23 cellular contexts compared by ENCODE assay signal in genomic region chr14:105146181-105146975, GRCh38. TPM values are rescaled to one million over a fixed set of nuclear protein-coding genes. Genes with fewer than 3 reads are reported as not detected.
DNase-seq lines count a peak whose midpoint lies in the region; ATAC-seq, FAIRE-seq and TF ChIP-seq lines count a peak whose summit lies in the region.
"Had no signal": no experiment of that assay in that cellular context is flagged by ENCODE, and none has a peak within 500 bp of the region (broad histone marks: within the 10 kb centered on the region; RNA-seq: fewer than 3 reads in every experiment).

No MANE protein-coding gene starts in this region.

- H3K27ac Mint-ChIP-seq in natural killer cell treated with Interleukin-12 subunit alpha and Interleukin-12 subunit beta and Interleukin-15 and Interleukin-18, amount 100 ng/mL, for 72 hours, result no peak overlapping the region
- no peak overlapping the region for H3K27ac Mint-ChIP-seq in natural killer cell
- H3K27ac Mint-ChIP-seq: activated CD4-positive, alpha-beta T cell treated with anti-CD3 and anti-CD28 coated beads, Interleukin-2, amount 10 ng/mL, durations not matched to agents 24 days and 14 days; activated naive CD4-positive, alpha-beta T cell treated with anti-CD3 and anti-CD28 coated beads, Interleukin-2, amount 50 U/mL, for 24 hours; CD4-positive, CD25-positive, alpha-beta regulatory T cell; stimulated activated naive CD8-positive, alpha-beta T cell treated with anti-CD3 and anti-CD28 coated beads, Interleukin-15, Interleukin-2, amounts not matched to agents 100 ng/mL and 50 ng/mL, for 24 hours had no signal

- H3K27me3 ChIP-seq in RWPE2 (ENCODE audit: insufficient read depth, poor library complexity, severe bottlenecking) (no peaks in the 10 kb centered on the region), upper lobe of right lung (no peaks in the 10 kb centered on the region)
- H3K27me3 ChIP-seq: SJCRH30 had no signal

- H3K9me3 ChIP-seq in RWPE2 (ENCODE audit: severe bottlenecking) (no peaks in the 10 kb centered on the region), kidney (ENCODE audit: control insufficient read depth in 1 of 2, low read length in 2 of 2) (no peaks in the 10 kb centered on the region), upper lobe of right lung (no peaks in the 10 kb centered on the region)
- H3K9me3 ChIP-seq: SJCRH30 had no signal

- H3K36me3 ChIP-seq in RWPE2 (ENCODE audit: low read depth) (peaks cover 33% of the 10 kb centered on the region), kidney (ENCODE audit: control insufficient read depth in 1 of 2, insufficient read depth in 2 of 2, low read length in 2 of 2) (no peaks in the 10 kb centered on the region), upper lobe of right lung (no peaks in the 10 kb centered on the region)

- intact Hi-C loops in natural killer cell (cut with micrococcal nuclease) (no loop called here), kidney (cut with DNase I) (no loop called here), upper lobe of right lung (cut with DNase I) (no loop called here)

- TF ChIP-seq CTCF in natural killer cell (IDR thresholded peaks at IDR 0.05) (no peak), RWPE2 (IDR thresholded peaks at IDR 0.05; ENCODE audit: poor library complexity, severe bottlenecking) (no peak), kidney (IDR thresholded peaks at IDR 0.05; ENCODE audit: borderline replicate concordance, extremely low read depth, insufficient read depth) (no peak), upper lobe of right lung (IDR thresholded peaks at IDR 0.05) (no peak)

- no peaks in the 10 kb centered on the region for H3K9me3 Mint-ChIP-seq in natural killer cell treated with Interleukin-12 subunit alpha and Interleukin-12 subunit beta and Interleukin-15 and Interleukin-18, amount 100 ng/mL, for 72 hours
- no peaks in the 10 kb centered on the region for H3K9me3 Mint-ChIP-seq in natural killer cell
- H3K9me3 Mint-ChIP-seq: activated naive CD4-positive, alpha-beta T cell treated with anti-CD3 and anti-CD28 coated beads, Interleukin-2, amount 50 U/mL, for 24 hours; stimulated activated naive CD8-positive, alpha-beta T cell treated with anti-CD3 and anti-CD28 coated beads, Interleukin-15, Interleukin-2, amounts not matched to agents 100 ng/mL and 50 ng/mL, for 24 hours had no signal

- H3K27ac ChIP-seq in RWPE2 (ENCODE audit: poor library complexity, severe bottlenecking), result no peak overlapping the region
- H3K27ac ChIP-seq in kidney (ENCODE audit: low read depth in 2 of 2, low read length in 2 of 2), result no peak overlapping the region
- no peak overlapping the region for H3K27ac ChIP-seq in upper lobe of right lung
- H3K27ac ChIP-seq: SJCRH30 had no signal

- no peaks in the 10 kb centered on the region for H3K27me3 Mint-ChIP-seq in natural killer cell treated with Interleukin-12 subunit alpha and Interleukin-12 subunit beta and Interleukin-15 and Interleukin-18, amount 100 ng/mL, for 72 hours
- no peaks in the 10 kb centered on the region for H3K27me3 Mint-ChIP-seq in natural killer cell (ENCODE audit: low read depth in 2 of 2)
- H3K27me3 Mint-ChIP-seq: activated CD4-positive, alpha-beta T cell treated with anti-CD3 and anti-CD28 coated beads, Interleukin-2, amount 10 ng/mL, durations not matched to agents 24 days and 14 days; activated naive CD4-positive, alpha-beta T cell treated with anti-CD3 and anti-CD28 coated beads, Interleukin-2, amount 50 U/mL, for 24 hours; CD4-positive, CD25-positive, alpha-beta regulatory T cell; stimulated activated naive CD8-positive, alpha-beta T cell treated with anti-CD3 and anti-CD28 coated beads, Interleukin-15, Interleukin-2, amounts not matched to agents 100 ng/mL and 50 ng/mL, for 24 hours had no signal

- DNase-seq in natural killer cell treated with Interleukin-12 subunit alpha and Interleukin-12 subunit beta and Interleukin-15 and Interleukin-18, amount 100 ng/mL, for 72 hours (ENCODE audit: low spot score), result peak; percentile 56
- DNase-seq in natural killer cell, result no peak
- DNase-seq in RWPE2 (ENCODE audit: low spot score), result peak; percentile 77
- peak; percentile 70 for DNase-seq in kidney
- peak; percentile 62 for DNase-seq in upper lobe of right lung
- DNase-seq in NCI-H1694 treated with DMSO at 0.1 percent for 48 hours (lab: John Stamatoyannopoulos, UW), result no peak
- DNase-seq: activated CD4-positive, alpha-beta T cell treated with anti-CD3 and anti-CD28 coated beads, Interleukin-2, amount 10 ng/mL, durations not matched to agents 24 days and 14 days; caudate nucleus; CD4-positive, CD25-positive, alpha-beta regulatory T cell; EL; kidney glomerular epithelial cell; mesenchymal stem cell; NCI-H2081 treated with DMSO at 0.1 percent for 48 hours; occipital lobe; stimulated activated CD4-positive, alpha-beta T cell treated with anti-CD3 and anti-CD28 coated beads, Interleukin-12 subunit alpha, Interleukin-12 subunit beta, amount 100 ng/mL, for 4 hours had no signal

- no peak overlapping the region for H3K9ac ChIP-seq in kidney (ENCODE audit: low read length in 2 of 2)

- no peaks in the 10 kb centered on the region for H3K36me3 Mint-ChIP-seq in natural killer cell treated with Interleukin-12 subunit alpha and Interleukin-12 subunit beta and Interleukin-15 and Interleukin-18, amount 100 ng/mL, for 72 hours
- no peaks in the 10 kb centered on the region for H3K36me3 Mint-ChIP-seq in natural killer cell
- H3K36me3 Mint-ChIP-seq: activated naive CD4-positive, alpha-beta T cell treated with anti-CD3 and anti-CD28 coated beads, Interleukin-2, amount 50 U/mL, for 24 hours; CD4-positive, CD25-positive, alpha-beta regulatory T cell had no signal

- no peak for ATAC-seq in natural killer cell treated with Interleukin-12 subunit alpha and Interleukin-12 subunit beta and Interleukin-15 and Interleukin-18, amount 100 ng/mL, for 72 hours
- ATAC-seq in natural killer cell (no peak), RWPE2 (ENCODE audit: low read depth) (no peak), upper lobe of right lung (no peak), GM19023 (IDR thresholded peaks at IDR 0.05; ENCODE audit: unreplicated experiment) (no peak), GM21717 (IDR thresholded peaks at IDR 0.05; ENCODE audit: unreplicated experiment) (no peak)
- ATAC-seq: K562 had no signal

- no peak for FAIRE-seq in kidney (lab: Jason Lieb, UNC)
- FAIRE-seq: D721Med, endothelial cell of umbilical vein, K562 had no signal

- H3K4me3 Mint-ChIP-seq in natural killer cell treated with Interleukin-12 subunit alpha and Interleukin-12 subunit beta and Interleukin-15 and Interleukin-18, amount 100 ng/mL, for 72 hours, result no peak overlapping the region
- H3K4me3 Mint-ChIP-seq in natural killer cell, result no peak overlapping the region
- H3K4me3 Mint-ChIP-seq: activated CD4-positive, alpha-beta T cell treated with anti-CD3 and anti-CD28 coated beads, Interleukin-2, amount 10 ng/mL, durations not matched to agents 24 days and 14 days; activated naive CD4-positive, alpha-beta T cell treated with anti-CD3 and anti-CD28 coated beads, Interleukin-2, amount 50 U/mL, for 24 hours; CD4-positive, CD25-positive, alpha-beta regulatory T cell; stimulated activated naive CD8-positive, alpha-beta T cell treated with anti-CD3 and anti-CD28 coated beads, Interleukin-15, Interleukin-2, amounts not matched to agents 100 ng/mL and 50 ng/mL, for 24 hours had no signal

- no peaks in the 10 kb centered on the region for H3K4me1 ChIP-seq in RWPE2 (ENCODE audit: insufficient read depth, poor library complexity, severe bottlenecking)
- no peaks in the 10 kb centered on the region for H3K4me1 ChIP-seq in kidney (ENCODE audit: control insufficient read depth in 1 of 2, insufficient read depth in 1 of 2, low read depth in 1 of 2, low read length in 2 of 2)
- no peaks in the 10 kb centered on the region for H3K4me1 ChIP-seq in upper lobe of right lung
- H3K4me1 ChIP-seq: SJCRH30 had no signal

- H3K4me1 Mint-ChIP-seq in natural killer cell treated with Interleukin-12 subunit alpha and Interleukin-12 subunit beta and Interleukin-15 and Interleukin-18, amount 100 ng/mL, for 72 hours (ENCODE audit: low read depth in 2 of 2), result no peaks in the 10 kb centered on the region
- H3K4me1 Mint-ChIP-seq in natural killer cell, result no peaks in the 10 kb centered on the region
- H3K4me1 Mint-ChIP-seq: activated CD4-positive, alpha-beta T cell treated with anti-CD3 and anti-CD28 coated beads, Interleukin-2, amount 10 ng/mL, durations not matched to agents 24 days and 14 days; activated naive CD4-positive, alpha-beta T cell treated with anti-CD3 and anti-CD28 coated beads, Interleukin-2, amount 50 U/mL, for 24 hours; CD4-positive, CD25-positive, alpha-beta regulatory T cell had no signal

- no peak overlapping the region for H3K4me3 ChIP-seq in RWPE2 (ENCODE audit: severe bottlenecking)
- no peak overlapping the region for H3K4me3 ChIP-seq in kidney (ENCODE audit: low read length in 2 of 2)
- no peak overlapping the region for H3K4me3 ChIP-seq in upper lobe of right lung
- H3K4me3 ChIP-seq: K562, SJCRH30 had no signal

RNA-seq across cellular contexts. Expression of gene JAG2, which starts 22.2 kb away (rescaled TPM):
- 1 to 10 TPM; 5.9 to 7.1 TPM for total RNA-seq in natural killer cell treated with Interleukin-12 subunit alpha and Interleukin-12 subunit beta and Interleukin-15 and Interleukin-18, amount 100 ng/mL, for 72 hours
- 1 to 10 TPM; 3.5 to 6.6 (median 6.1) TPM for total RNA-seq in natural killer cell
- total RNA-seq in kidney, result 26.1 TPM
- 6.3 TPM for polyA plus RNA-seq in kidney (ENCODE audit: insufficient read depth, low read depth, low replicate concordance)
- 31.2 TPM for total RNA-seq in upper lobe of right lung

RNA-seq across cellular contexts. Expression of gene NUDT14, which starts 34.7 kb away (rescaled TPM):
- total RNA-seq in natural killer cell treated with Interleukin-12 subunit alpha and Interleukin-12 subunit beta and Interleukin-15 and Interleukin-18, amount 100 ng/mL, for 72 hours, result 10 to 100 TPM; 10.2 to 23.4 TPM
- total RNA-seq in natural killer cell, result 10 to 100 TPM; 16.0 to 32.9 (median 22.8) TPM
- total RNA-seq in kidney, result 48.6 TPM
- polyA plus RNA-seq in kidney (ENCODE audit: insufficient read depth, low read depth, low replicate concordance), result 59.1 TPM
- 59.1 TPM for total RNA-seq in upper lobe of right lung

Comparison
In these comparisons a context has a peak if more than half of its experiments do, and no peak if none do; other contexts are left out.
1. DNase-seq: peak in natural killer cell treated with Interleukin-12 subunit alpha and Interleukin-12 subunit beta and Interleukin-15 and Interleukin-18, amount 100 ng/mL, for 72 hours (single experiment), RWPE2 (single experiment), kidney (single experiment) and upper lobe of right lung (single experiment); none in natural killer cell (single experiment) and NCI-H1694 treated with DMSO at 0.1 percent for 48 hours (single experiment).